Comparison of ENCODE assay signal across 8 cellular contexts in genomic region chr15:90870354-90871096, GRCh38. TPM values are rescaled to one million over a fixed set of nuclear protein-coding genes. Genes with fewer than 3 reads are reported as not detected.
DNase-seq lines count a peak whose midpoint lies in the region; ATAC-seq and TF ChIP-seq lines count a peak whose summit lies in the region.

No MANE protein-coding gene starts in this region.

- no peaks in the 10 kb centered on the region for H3K27me3 Mint-ChIP-seq in activated CD8-positive, alpha-beta memory T cell treated with anti-CD3 and anti-CD28 coated beads, Interleukin-2, amount 10 ng/mL, durations not matched to agents 7 days and 5 days

- H3K27me3 ChIP-seq in foreskin keratinocyte = no peaks in the 10 kb centered on the region

- H3K4me3 ChIP-seq in WI38 (ENCODE audit: low read depth, low read length) = peak overlapping the region; percentile 73

- ATAC-seq in activated CD8-positive, alpha-beta memory T cell treated with anti-CD3 and anti-CD28 coated beads, Interleukin-2, amount 10 ng/mL, durations not matched to agents 7 days and 5 days = peak; percentile 41
- ATAC-seq in foreskin keratinocyte (no peak), GM18861 (IDR thresholded peaks at IDR 0.05; ENCODE audit: unreplicated experiment) (no peak)

- no peak for DNase-seq in activated CD8-positive, alpha-beta memory T cell treated with anti-CD3 and anti-CD28 coated beads, Interleukin-2, amount 10 ng/mL, durations not matched to agents 7 days and 5 days
- DNase-seq in activated CD8-positive, alpha-beta memory T cell treated with anti-CD3 and anti-CD28 coated beads for 24 hours = no peak
- DNase-seq in foreskin keratinocyte (peak in 1 of 2 donors; percentile 44), retina (peak; percentile 36), KG1 (lab: John Stamatoyannopoulos, UW) (no peak), LoVo (ENCODE audit: low spot score) (no peak)

- H3K4me1 ChIP-seq in foreskin keratinocyte = peaks cover 25% of the 10 kb centered on the region

- TF ChIP-seq CTCF in WI38 (IDR thresholded peaks at IDR 0.05; ENCODE audit: low read depth, low read length) (no peak), foreskin keratinocyte (conservative IDR thresholded peaks at IDR 0.05) (no peak)

- H3K27ac Mint-ChIP-seq in activated CD8-positive, alpha-beta memory T cell treated with anti-CD3 and anti-CD28 coated beads, Interleukin-2, amount 10 ng/mL, durations not matched to agents 7 days and 5 days = peak overlapping the region; percentile 86

- H3K27ac ChIP-seq in foreskin keratinocyte = peak overlapping the region; percentile 68

- H3K4me3 Mint-ChIP-seq in activated CD8-positive, alpha-beta memory T cell treated with anti-CD3 and anti-CD28 coated beads, Interleukin-2, amount 10 ng/mL, durations not matched to agents 7 days and 5 days = peak overlapping the region; percentile 83

- no peaks in the 10 kb centered on the region for H3K9me3 Mint-ChIP-seq in activated CD8-positive, alpha-beta memory T cell treated with anti-CD3 and anti-CD28 coated beads, Interleukin-2, amount 10 ng/mL, durations not matched to agents 7 days and 5 days (ENCODE audit: low read depth)

- CTCF ChIA-PET in activated CD8-positive, alpha-beta memory T cell treated with anti-CD3 and anti-CD28 coated beads, Interleukin-2, amount 10 ng/mL, durations not matched to agents 7 days and 5 days (lab: Charles Lee) = interaction anchor here (0.8 to 2.4 kb wide), 11 partner anchors 13 to 481 kb away, joined by 3 to 10 read pairs (median 4); partner anchors contain the start of gene MAN2A2

- H3K4me1 Mint-ChIP-seq in activated CD8-positive, alpha-beta memory T cell treated with anti-CD3 and anti-CD28 coated beads, Interleukin-2, amount 10 ng/mL, durations not matched to agents 7 days and 5 days = peaks cover 56% of the 10 kb centered on the region

- H3K36me3 Mint-ChIP-seq in activated CD8-positive, alpha-beta memory T cell treated with anti-CD3 and anti-CD28 coated beads, Interleukin-2, amount 10 ng/mL, durations not matched to agents 7 days and 5 days = peaks cover 41% of the 10 kb centered on the region

RNA-seq across cellular contexts. Expression of gene FURIN, which starts 2.1 kb away (rescaled TPM):
- total RNA-seq in activated CD8-positive, alpha-beta memory T cell treated with anti-CD3 and anti-CD28 coated beads, Interleukin-2, amount 10 ng/mL, durations not matched to agents 7 days and 5 days = 100 to 1,000 TPM; 487 to 625 TPM
- total RNA-seq in foreskin keratinocyte = 62.7 and 78.9 TPM in 2 replicates
- 47.7 and 55.9 TPM in 2 replicates for polyA plus RNA-seq in foreskin keratinocyte

RNA-seq across cellular contexts. Expression of gene FES, which starts 13.8 kb away (rescaled TPM):
- total RNA-seq in activated CD8-positive, alpha-beta memory T cell treated with anti-CD3 and anti-CD28 coated beads, Interleukin-2, amount 10 ng/mL, durations not matched to agents 7 days and 5 days = 10 to 100 TPM; 55.7 to 61.2 TPM
- 1.5 and 1.8 TPM in 2 replicates for total RNA-seq in foreskin keratinocyte
- 0.69 and 1.5 TPM in 2 replicates for polyA plus RNA-seq in foreskin keratinocyte

RNA-seq across cellular contexts. Expression of gene MAN2A2, which starts 32.6 kb away (rescaled TPM):
- 100 to 1,000 TPM; 174 to 183 TPM for total RNA-seq in activated CD8-positive, alpha-beta memory T cell treated with anti-CD3 and anti-CD28 coated beads, Interleukin-2, amount 10 ng/mL, durations not matched to agents 7 days and 5 days
- total RNA-seq in foreskin keratinocyte = 10.3 and 11.0 TPM in 2 replicates
- polyA plus RNA-seq in foreskin keratinocyte = 4.8 and 5.8 TPM in 2 replicates

Comparison
In these comparisons a context has a peak if more than half of its experiments do, and no peak if none do; other contexts are left out.
1. RNA of gene FES, which starts 13.8 kb away (total RNA-seq): 55.7 to 61.2 TPM in activated CD8-positive, alpha-beta memory T cell treated with anti-CD3 and anti-CD28 coated beads, Interleukin-2, amount 10 ng/mL, durations not matched to agents 7 days and 5 days; 1.5 to 1.8 TPM in foreskin keratinocyte; every median in the first group is over 10 times any median in the second.
2. RNA of gene MAN2A2, which starts 32.6 kb away (total RNA-seq): 174 to 183 TPM in activated CD8-positive, alpha-beta memory T cell treated with anti-CD3 and anti-CD28 coated beads, Interleukin-2, amount 10 ng/mL, durations not matched to agents 7 days and 5 days; 10.3 to 11.0 TPM in foreskin keratinocyte; every median in the first group is over 10 times any median in the second.